ENCODE assay signal across 8 cellular contexts in the genomic region with DNA sequence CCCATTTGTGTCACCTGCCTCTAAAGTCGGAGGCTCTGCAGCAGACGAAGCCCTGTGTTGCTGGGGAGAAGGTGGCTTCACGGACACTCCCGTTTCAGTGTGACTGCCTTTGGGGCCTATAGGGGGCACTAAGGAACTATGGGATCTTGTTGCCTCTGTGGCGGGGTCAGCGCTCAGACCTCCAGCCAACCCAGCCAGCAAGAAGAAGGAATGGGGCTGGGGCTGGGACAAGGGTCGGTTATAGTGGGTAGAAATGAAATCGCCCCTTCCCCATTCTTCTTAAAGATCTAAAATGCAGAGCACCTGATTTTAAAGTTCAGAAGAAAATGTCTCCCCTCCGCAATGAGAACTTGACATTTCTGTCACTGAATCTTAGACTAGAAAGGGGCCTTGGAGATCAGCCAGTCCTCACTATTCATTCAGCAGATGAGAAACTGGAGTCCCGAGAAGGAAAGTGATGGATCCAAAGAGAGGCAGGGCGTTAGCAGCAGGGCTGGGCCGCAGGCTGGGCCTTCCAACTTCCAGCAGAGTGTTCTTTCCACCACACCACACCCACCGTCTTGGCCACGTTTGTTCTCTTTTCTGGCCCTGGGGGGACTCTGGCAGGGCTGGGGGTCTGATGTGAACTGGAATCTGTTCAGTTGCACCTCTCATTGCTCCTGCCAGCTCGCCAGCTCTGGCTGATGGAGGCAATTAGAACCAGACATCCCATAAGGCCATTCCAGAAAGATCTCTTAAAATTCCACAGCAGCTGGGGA.
DNase-seq lines count a peak whose midpoint lies in the region; ATAC-seq and TF ChIP-seq lines count a peak whose summit lies in the region.
"Had no signal": no experiment of that assay in that cellular context is flagged by ENCODE, and none has a peak within 500 bp of the region (broad histone marks: within the 10 kb centered on the region; RNA-seq: fewer than 3 reads in every experiment).

No MANE protein-coding gene starts in this region.

- peak; percentile 85 for ATAC-seq in GM21619 (IDR thresholded peaks at IDR 0.05; ENCODE audit: unreplicated experiment)

- H3K4me3 Mint-ChIP-seq in nephron: no peak overlapping the region
- H3K4me3 Mint-ChIP-seq: stimulated activated naive CD8-positive, alpha-beta T cell treated with anti-CD3 and anti-CD28 coated beads, Interleukin-15, Interleukin-2, amounts not matched to agents 100 ng/mL and 50 ng/mL, for 24 hours had no signal

- no peaks in the 10 kb centered on the region for H3K36me3 Mint-ChIP-seq in nephron (ENCODE audit: low read depth)

- DNase-seq in GM03348 (ENCODE audit: low spot score) (peak; percentile 88), Kasumi-1 (lab: John Stamatoyannopoulos, UW) (peak; percentile 61 to 73), SKM-1 (lab: John Stamatoyannopoulos, UW; ENCODE audit: unreplicated experiment) (peak; percentile 31), fibroblast of gingiva (ENCODE audit: low read depth) (peak; percentile 25), LoVo (ENCODE audit: low spot score) (no peak)

- peaks cover 45% of the 10 kb centered on the region for H3K27me3 Mint-ChIP-seq in nephron (ENCODE audit: low read depth)

- peak; percentile 76 to 91 (median 79) for TF ChIP-seq CTCF in nephron (IDR thresholded peaks at IDR 0.05; ENCODE audit: unreplicated experiment in 3 of 3)

- no peaks in the 10 kb centered on the region for H3K9me3 Mint-ChIP-seq in nephron
- H3K9me3 Mint-ChIP-seq: stimulated activated naive CD8-positive, alpha-beta T cell treated with anti-CD3 and anti-CD28 coated beads, Interleukin-15, Interleukin-2, amounts not matched to agents 100 ng/mL and 50 ng/mL, for 24 hours had no signal

- H3K4me1 Mint-ChIP-seq in nephron: peaks cover 73% of the 10 kb centered on the region

- H3K27ac Mint-ChIP-seq in nephron: peak overlapping the region; percentile 26 to 57 (median 43)
- H3K27ac Mint-ChIP-seq: stimulated activated naive CD8-positive, alpha-beta T cell treated with anti-CD3 and anti-CD28 coated beads, Interleukin-15, Interleukin-2, amounts not matched to agents 100 ng/mL and 50 ng/mL, for 24 hours had no signal
